ENCODE assay signal across 11 cellular contexts in genomic region chr3:171806200-171807128, GRCh38. TPM values are rescaled to one million over a fixed set of nuclear protein-coding genes. Genes with fewer than 3 reads are reported as not detected.
DNase-seq lines count a peak whose midpoint lies in the region; ATAC-seq, FAIRE-seq and TF ChIP-seq lines count a peak whose summit lies in the region.
"Had no signal": no experiment of that assay in that cellular context is flagged by ENCODE, and none has a peak within 500 bp of the region (broad histone marks: within the 10 kb centered on the region; RNA-seq: fewer than 3 reads in every experiment).

No MANE protein-coding gene starts in this region.

- no peak for ATAC-seq in GM21390 (IDR thresholded peaks at IDR 0.05; ENCODE audit: unreplicated experiment)
- ATAC-seq in T-helper 17 cell = no peak
- ATAC-seq: activated CD4-positive, CD25-positive, alpha-beta regulatory T cell treated with anti-CD3 and anti-CD28 coated beads, Interleukin-2, amount 50 U/mL, for 24 hours had no signal

- no peaks in the 10 kb centered on the region for H3K9me3 Mint-ChIP-seq in mesothelial cell of epicardium

- H3K4me1 Mint-ChIP-seq in mesothelial cell of epicardium (peaks cover 41% of the 10 kb centered on the region), T-helper 17 cell (peaks cover 39% of the 10 kb centered on the region)

- FAIRE-seq in urothelium cell line (lab: Jason Lieb, UNC) = no peak

- peaks cover 42% of the 10 kb centered on the region for H3K4me1 ChIP-seq in mammary epithelial cell (ENCODE audit: insufficient read depth, low read length)

- H3K27ac Mint-ChIP-seq in mesothelial cell of epicardium (peak overlapping the region; percentile 57), T-helper 17 cell (no peak overlapping the region)

- no peaks in the 10 kb centered on the region for H3K27me3 Mint-ChIP-seq in mesothelial cell of epicardium (ENCODE audit: low read depth)
- peaks cover 4% of the 10 kb centered on the region for H3K27me3 Mint-ChIP-seq in T-helper 17 cell

- no peaks in the 10 kb centered on the region for H3K27me3 ChIP-seq in mammary epithelial cell (ENCODE audit: insufficient read depth, low read length)

- H4K20me1 ChIP-seq in mammary epithelial cell (ENCODE audit: insufficient read depth, low read length) = no peaks in the 10 kb centered on the region

- CTCF ChIA-PET in mammary epithelial cell (lab: Charles Lee; ENCODE audit: low non-redundant PET) = no interaction called here

- WGBS in mammary epithelial cell (ENCODE audit: low coverage, missing lambda C conversion rate) = 89% methylated on average over 5 of the region's 5 CpGs

- H3K4me3 ChIP-seq in mammary epithelial cell (replicated peaks in 1 of 3; ENCODE audit: insufficient read depth in 1 of 3, low read depth in 2 of 3, low read length in 3 of 3) = no peak overlapping the region

- H3K4me3 Mint-ChIP-seq in mesothelial cell of epicardium (no peak overlapping the region), T-helper 17 cell (no peak overlapping the region)

- H3K36me3 ChIP-seq in mammary epithelial cell (ENCODE audit: insufficient read depth, low read length) = no peaks in the 10 kb centered on the region

- peak overlapping the region; percentile 58 for H3K9ac ChIP-seq in mammary epithelial cell (ENCODE audit: insufficient read depth, low read length)

- no peaks in the 10 kb centered on the region for H3K9me3 ChIP-seq in mammary epithelial cell (replicated peaks; ENCODE audit: insufficient read depth, low read length)
- no peaks in the 10 kb centered on the region for H3K9me3 ChIP-seq in T-helper 17 cell (ENCODE audit: control insufficient read depth, low read length, poor library complexity, severe bottlenecking)

- intact Hi-C loops in mammary epithelial cell (cut with micrococcal nuclease) = no loop called here

- dilution Hi-C loops in mammary epithelial cell (cut with HindIII; ENCODE audit: low sequenced_read_pairs) = no loop called here

- DNase-seq in AG09319 (ENCODE audit: extremely low read depth, low read depth) (peak; percentile 94), HT1080 (ENCODE audit: low read depth) (peak; percentile 69), mammary epithelial cell (peak; percentile 86), mesothelial cell of epicardium (ENCODE audit: low spot score in 2 of 2, unreplicated experiment in 2 of 2) (no peak), urothelium cell line (ENCODE audit: low spot score) (no peak), T-helper 17 cell (no peak)
- DNase-seq in stimulated activated CD4-positive, alpha-beta T cell treated with anti-CD3 and anti-CD28 coated beads, Interleukin-1b, Interleukin-23, amount 100 ng/mL, for 48 hours = no peak
- DNase-seq: NCI-H2029 had no signal

- H3K4me2 ChIP-seq in mammary epithelial cell (ENCODE audit: insufficient read depth, low read depth, low read length) = peak overlapping the region; percentile 15

- peaks cover 38% of the 10 kb centered on the region for H3K79me2 ChIP-seq in mammary epithelial cell (ENCODE audit: insufficient read depth, low read length)

- in situ Hi-C loops in mammary epithelial cell (cut with MboI; ENCODE audit: low sequenced_read_pairs in 2 of 2) = no loop called here

- no peak for TF ChIP-seq CTCF in AG09319 (IDR thresholded peaks at IDR 0.05; ENCODE audit: low read depth, low read length)
- TF ChIP-seq CTCF in mammary epithelial cell (conservative IDR thresholded peaks at IDR 0.05 in 1 of 2, IDR thresholded peaks at IDR 0.05 in 1 of 2; ENCODE audit: extremely low read depth in 1 of 2, insufficient read depth in 1 of 2, low read depth in 1 of 2, low read length in 2 of 2) = no peak
- no peak for TF ChIP-seq CTCF in mesothelial cell of epicardium (IDR thresholded peaks at IDR 0.05; ENCODE audit: unreplicated experiment)

- BruUV-seq in mammary epithelial cell (replicated peaks; lab: Mats Ljungman, UMichigan) = no TSS peak

- peak overlapping the region; percentile 70 for H3K27ac ChIP-seq in mammary epithelial cell (ENCODE audit: insufficient read depth, low read depth, low read length)

- H3K36me3 Mint-ChIP-seq in mesothelial cell of epicardium (no peaks in the 10 kb centered on the region), T-helper 17 cell (ENCODE audit: low read depth) (no peaks in the 10 kb centered on the region)

- no peak overlapping the region for H2AFZ ChIP-seq in mammary epithelial cell (ENCODE audit: low read depth, low read length)

RNA-seq across cellular contexts. Expression of gene PLD1, which starts 3.8 kb away (rescaled TPM):
- 6.2 and 7.5 TPM in 2 replicates for total RNA-seq in HT1080 (2014; rRNA removed; shearing (Covaris generic))
- polyA plus RNA-seq in HT1080 (2015; cell fraction: cytosol; rRNA removed) = 8.2 and 11.2 TPM in 2 replicates
- 28.6 and 31.8 TPM in 2 replicates for polyA plus RNA-seq in HT1080 (2015; cell fraction: nucleus; rRNA removed)
- 10 to 100 TPM; 13.9 to 19.0 TPM for total RNA-seq in mammary epithelial cell
- polyA plus RNA-seq in mammary epithelial cell = 7.5 TPM
- polyA minus RNA-seq in mammary epithelial cell = 16.3 TPM
- total RNA-seq in mesothelial cell of epicardium = 28.2 to 29.1 TPM (median 28.5 TPM) in 3 replicates
- total RNA-seq in T-helper 17 cell = 1 to 10 TPM; 6.2 to 9.4 TPM
- total RNA-seq: G401 had no signal

RNA-seq across cellular contexts. Expression of gene TMEM212, which starts 36.7 kb away (rescaled TPM):
- not detected in 2 replicates for total RNA-seq in HT1080 (2014; rRNA removed; shearing (Covaris generic))
- polyA plus RNA-seq in HT1080 (2015; cell fraction: cytosol; rRNA removed) = not detected in 2 replicates
- polyA plus RNA-seq in HT1080 (2015; cell fraction: nucleus; rRNA removed) = not detected in 2 replicates
- total RNA-seq in mammary epithelial cell (not detected), mesothelial cell of epicardium (not detected in 3 replicates), T-helper 17 cell (not detected)
- not detected for polyA plus RNA-seq in mammary epithelial cell
- polyA minus RNA-seq in mammary epithelial cell = not detected
- total RNA-seq: G401 had no signal

Comparison
In these comparisons a context has a peak if more than half of its experiments do, and no peak if none do; other contexts are left out.
1. DNase-seq: peak in AG09319 (single experiment), HT1080 (single experiment) and mammary epithelial cell (single experiment); none in mesothelial cell of epicardium (0 of 2), urothelium cell line (single experiment), T-helper 17 cell (0 of 3) and stimulated activated CD4-positive, alpha-beta T cell treated with anti-CD3 and anti-CD28 coated beads, Interleukin-1b, Interleukin-23, amount 100 ng/mL, for 48 hours (single experiment).